Comparison of ENCODE assay signal across 1 cellular context in the genomic region with DNA sequence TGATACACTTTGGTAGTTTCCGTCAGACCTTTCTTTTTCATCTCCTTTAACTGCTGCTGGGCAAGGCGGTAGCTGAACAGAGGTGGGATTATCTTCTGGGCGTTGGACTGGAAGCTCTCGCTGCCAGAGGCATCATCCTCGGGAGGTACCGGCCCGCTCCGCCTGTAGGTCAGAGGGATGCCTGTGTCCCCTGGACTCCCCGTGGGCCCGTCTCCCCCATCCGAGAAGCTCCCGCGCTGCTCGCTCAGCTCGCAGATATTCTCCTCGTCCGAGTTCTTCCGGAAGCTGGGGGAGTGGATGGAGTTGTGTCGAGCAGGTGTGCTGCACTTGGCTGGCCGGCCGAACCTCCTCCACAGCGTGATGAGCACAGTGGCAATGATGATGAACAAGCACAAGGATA.
TF ChIP-seq lines count a peak whose summit lies in the region.

No MANE protein-coding gene starts in this region.

TF ChIP-seq in K562, 482 proteins besides CTCF, POLR2A, EP300 and RAD21 (continued from another document):
- TF ChIP-seq, protein P1, sequence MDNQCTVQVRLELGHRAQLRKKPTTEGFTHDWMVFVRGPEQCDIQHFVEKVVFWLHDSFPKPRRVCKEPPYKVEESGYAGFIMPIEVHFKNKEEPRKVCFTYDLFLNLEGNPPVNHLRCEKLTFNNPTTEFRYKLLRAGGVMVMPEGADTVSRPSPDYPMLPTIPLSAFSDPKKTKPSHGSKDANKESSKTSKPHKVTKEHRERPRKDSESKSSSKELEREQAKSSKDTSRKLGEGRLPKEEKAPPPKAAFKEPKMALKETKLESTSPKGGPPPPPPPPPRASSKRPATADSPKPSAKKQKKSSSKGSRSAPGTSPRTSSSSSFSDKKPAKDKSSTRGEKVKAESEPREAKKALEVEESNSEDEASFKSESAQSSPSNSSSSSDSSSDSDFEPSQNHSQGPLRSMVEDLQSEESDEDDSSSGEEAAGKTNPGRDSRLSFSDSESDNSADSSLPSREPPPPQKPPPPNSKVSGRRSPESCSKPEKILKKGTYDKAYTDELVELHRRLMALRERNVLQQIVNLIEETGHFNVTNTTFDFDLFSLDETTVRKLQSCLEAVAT (IDR thresholded peaks at IDR 0.05): no peak
- TF ChIP-seq LEF1 (IDR thresholded peaks at IDR 0.05): no peak
- TF ChIP-seq, protein P2, sequence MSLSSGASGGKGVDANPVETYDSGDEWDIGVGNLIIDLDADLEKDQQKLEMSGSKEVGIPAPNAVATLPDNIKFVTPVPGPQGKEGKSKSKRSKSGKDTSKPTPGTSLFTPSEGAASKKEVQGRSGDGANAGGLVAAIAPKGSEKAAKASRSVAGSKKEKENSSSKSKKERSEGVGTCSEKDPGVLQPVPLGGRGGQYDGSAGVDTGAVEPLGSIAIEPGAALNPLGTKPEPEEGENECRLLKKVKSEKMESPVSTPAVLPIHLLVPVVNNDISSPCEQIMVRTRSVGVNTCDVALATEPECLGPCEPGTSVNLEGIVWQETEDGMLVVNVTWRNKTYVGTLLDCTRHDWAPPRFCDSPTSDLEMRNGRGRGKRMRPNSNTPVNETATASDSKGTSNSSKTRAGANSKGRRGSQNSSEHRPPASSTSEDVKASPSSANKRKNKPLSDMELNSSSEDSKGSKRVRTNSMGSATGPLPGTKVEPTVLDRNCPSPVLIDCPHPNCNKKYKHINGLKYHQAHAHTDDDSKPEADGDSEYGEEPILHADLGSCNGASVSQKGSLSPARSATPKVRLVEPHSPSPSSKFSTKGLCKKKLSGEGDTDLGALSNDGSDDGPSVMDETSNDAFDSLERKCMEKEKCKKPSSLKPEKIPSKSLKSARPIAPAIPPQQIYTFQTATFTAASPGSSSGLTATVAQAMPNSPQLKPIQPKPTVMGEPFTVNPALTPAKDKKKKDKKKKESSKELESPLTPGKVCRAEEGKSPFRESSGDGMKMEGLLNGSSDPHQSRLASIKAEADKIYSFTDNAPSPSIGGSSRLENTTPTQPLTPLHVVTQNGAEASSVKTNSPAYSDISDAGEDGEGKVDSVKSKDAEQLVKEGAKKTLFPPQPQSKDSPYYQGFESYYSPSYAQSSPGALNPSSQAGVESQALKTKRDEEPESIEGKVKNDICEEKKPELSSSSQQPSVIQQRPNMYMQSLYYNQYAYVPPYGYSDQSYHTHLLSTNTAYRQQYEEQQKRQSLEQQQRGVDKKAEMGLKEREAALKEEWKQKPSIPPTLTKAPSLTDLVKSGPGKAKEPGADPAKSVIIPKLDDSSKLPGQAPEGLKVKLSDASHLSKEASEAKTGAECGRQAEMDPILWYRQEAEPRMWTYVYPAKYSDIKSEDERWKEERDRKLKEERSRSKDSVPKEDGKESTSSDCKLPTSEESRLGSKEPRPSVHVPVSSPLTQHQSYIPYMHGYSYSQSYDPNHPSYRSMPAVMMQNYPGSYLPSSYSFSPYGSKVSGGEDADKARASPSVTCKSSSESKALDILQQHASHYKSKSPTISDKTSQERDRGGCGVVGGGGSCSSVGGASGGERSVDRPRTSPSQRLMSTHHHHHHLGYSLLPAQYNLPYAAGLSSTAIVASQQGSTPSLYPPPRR (CRISPR knock-in tag; IDR thresholded peaks at IDR 0.05; ENCODE audit: borderline replicate concordance): no peak
- TF ChIP-seq, protein P3, sequence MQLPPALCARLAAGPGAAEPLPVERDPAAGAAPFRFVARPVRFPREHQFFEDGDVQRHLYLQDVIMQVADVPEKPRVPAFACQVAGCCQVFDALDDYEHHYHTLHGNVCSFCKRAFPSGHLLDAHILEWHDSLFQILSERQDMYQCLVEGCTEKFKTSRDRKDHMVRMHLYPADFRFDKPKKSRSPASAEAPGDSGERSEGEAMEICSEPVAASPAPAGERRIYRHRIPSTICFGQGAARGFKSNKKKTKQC (CRISPR knock-in tag; IDR thresholded peaks at IDR 0.05): no peak
TF ChIP-seq in K562: peak in this region for 1.
